In genomic region chr2:47404356-47404755, GRCh38 we compare ENCODE assay signal across 9 cellular contexts. TPM values are rescaled to one million over a fixed set of nuclear protein-coding genes. Genes with fewer than 3 reads are reported as not detected.
DNase-seq lines count a peak whose midpoint lies in the region; ATAC-seq and TF ChIP-seq lines count a peak whose summit lies in the region.
"Had no signal": no experiment of that assay in that cellular context is flagged by ENCODE, and none has a peak within 500 bp of the region (broad histone marks: within the 10 kb centered on the region; RNA-seq: fewer than 3 reads in every experiment).

No MANE protein-coding gene starts in this region.

- no peak overlapping the region for H2BK5ac ChIP-seq in mesenchymal stem cell (ENCODE audit: low read depth, low read length, poor library complexity, severe bottlenecking)

- H2AK5ac ChIP-seq in mesenchymal stem cell (ENCODE audit: low read length, severe bottlenecking): peak overlapping the region; percentile 19

- TF ChIP-seq CTCF in left ventricle myocardium inferior (IDR thresholded peaks at IDR 0.05; ENCODE audit: borderline replicate concordance): no peak

- peak overlapping the region; percentile 96 for H3K4me3 Mint-ChIP-seq in activated naive CD8-positive, alpha-beta T cell

- intact Hi-C loops in left ventricle myocardium inferior (cut with micrococcal nuclease): no loop called here
- intact Hi-C loops in left ventricle myocardium superior (cut with micrococcal nuclease): no loop called here

- 82% methylated on average over 10 of the region's 10 CpGs for WGBS in mesenchymal stem cell

- H2BK120ac ChIP-seq in mesenchymal stem cell (ENCODE audit: low read depth, low read length): no peak overlapping the region

- H3K9me3 ChIP-seq in left ventricle myocardium inferior (replicated peaks) (no peaks in the 10 kb centered on the region), mesenchymal stem cell (ENCODE audit: control insufficient read depth, low read length) (no peaks in the 10 kb centered on the region)

- H3K27ac Mint-ChIP-seq in activated naive CD8-positive, alpha-beta T cell: peak overlapping the region; percentile 98

- H3K4me3 ChIP-seq in left ventricle myocardium inferior (peak overlapping the region; percentile 96), mesenchymal stem cell (ENCODE audit: insufficient read depth in 1 of 2, low read depth in 1 of 2, low read length in 2 of 2) (peak overlapping the region in 1 of 2 experiments; percentile 98)

- H3K9ac ChIP-seq in mesenchymal stem cell (ENCODE audit: low read length): peak overlapping the region; percentile 87

- H4K91ac ChIP-seq in mesenchymal stem cell (ENCODE audit: low read length): no peak overlapping the region

- H3K27ac ChIP-seq in left ventricle myocardium inferior (replicated peaks) (no peak overlapping the region), mesenchymal stem cell (ENCODE audit: low read length, poor library complexity, severe bottlenecking) (no peak overlapping the region)

- no peak for DNase-seq in left ventricle myocardium inferior
- no peak for DNase-seq in left ventricle myocardium superior
- no peak for DNase-seq in mesenchymal stem cell
- DNase-seq in stimulated activated CD4-positive, alpha-beta T cell treated with anti-CD3 and anti-CD28 coated beads, Interleukin-2, amount 100 ng/mL, for 24 hours: no peak
- no peak for DNase-seq in NCI-H2196 (lab: John Stamatoyannopoulos, UW; ENCODE audit: unreplicated experiment)
- DNase-seq: GDM1 had no signal

- ATAC-seq in left ventricle myocardium superior (no peak), HG03196 (IDR thresholded peaks at IDR 0.05; ENCODE audit: unreplicated experiment) (no peak), HG02840 (IDR thresholded peaks at IDR 0.05; ENCODE audit: low FRiP score, unreplicated experiment) (no peak)

- H3K4me1 ChIP-seq in left ventricle myocardium inferior (peaks cover 23% of the 10 kb centered on the region), mesenchymal stem cell (ENCODE audit: control insufficient read depth, insufficient read depth, low read depth, low read length) (peaks cover 6% of the 10 kb centered on the region)

- H4K8ac ChIP-seq in mesenchymal stem cell (ENCODE audit: low read length): no peak overlapping the region

- H3K9me3 Mint-ChIP-seq in activated naive CD8-positive, alpha-beta T cell (ENCODE audit: low read depth): peaks cover 3% of the 10 kb centered on the region

- no peak overlapping the region for H2BK15ac ChIP-seq in mesenchymal stem cell (ENCODE audit: low read depth, poor library complexity, severe bottlenecking)

- H3K4me1 Mint-ChIP-seq in activated naive CD8-positive, alpha-beta T cell (ENCODE audit: low read depth): peaks cover 39% of the 10 kb centered on the region

- H2AFZ ChIP-seq in mesenchymal stem cell (ENCODE audit: low read depth, low read length): no peak overlapping the region

- no peaks in the 10 kb centered on the region for H3K27me3 ChIP-seq in left ventricle myocardium inferior (ENCODE audit: low read depth)
- H3K27me3 ChIP-seq in mesenchymal stem cell (ENCODE audit: control insufficient read depth in 1 of 2, insufficient read depth in 1 of 2, low read length in 2 of 2): no peaks in the 10 kb centered on the region

- H3K18ac ChIP-seq in mesenchymal stem cell (ENCODE audit: low read depth in 1 of 2, low read length in 2 of 2): no peak overlapping the region

- peaks cover 14% of the 10 kb centered on the region for H3K79me1 ChIP-seq in mesenchymal stem cell (replicated peaks; ENCODE audit: low read length, poor library complexity, severe bottlenecking)

- no peaks in the 10 kb centered on the region for H3K27me3 Mint-ChIP-seq in activated naive CD8-positive, alpha-beta T cell

- H2BK12ac ChIP-seq in mesenchymal stem cell (ENCODE audit: low read length in 2 of 2): no peak overlapping the region

- H3K36me3 Mint-ChIP-seq in activated naive CD8-positive, alpha-beta T cell: peaks cover 10% of the 10 kb centered on the region

- no peak overlapping the region for H3K4me2 ChIP-seq in mesenchymal stem cell (ENCODE audit: low read length, poor library complexity, severe bottlenecking)

- no peak overlapping the region for H3K4ac ChIP-seq in mesenchymal stem cell (ENCODE audit: low read depth in 1 of 2, low read length in 2 of 2)

- H3K36me3 ChIP-seq in left ventricle myocardium inferior (no peaks in the 10 kb centered on the region), mesenchymal stem cell (ENCODE audit: control insufficient read depth in 1 of 2, insufficient read depth in 2 of 2, low read depth in 1 of 2, low read length in 2 of 2) (peaks cover 0 to 4% of the 10 kb centered on the region in 2 experiments)

- H3K14ac ChIP-seq in mesenchymal stem cell (ENCODE audit: low read length in 2 of 2): no peak overlapping the region

- no peak overlapping the region for H3K23ac ChIP-seq in mesenchymal stem cell (ENCODE audit: low read length in 2 of 2)

RNA-seq across cellular contexts. Expression of gene MSH2, which starts 1.4 kb away (rescaled TPM):
- total RNA-seq in left ventricle myocardium inferior (14.8 TPM), left ventricle myocardium superior (16.2 TPM)
- 7.3 TPM for polyA plus RNA-seq in mesenchymal stem cell (2013, experiment 1 of 2)
- 7.8 TPM for polyA plus RNA-seq in mesenchymal stem cell (2013, experiment 2 of 2)

RNA-seq across cellular contexts. Expression of gene EPCAM, which starts 35.2 kb away (rescaled TPM):
- total RNA-seq in left ventricle myocardium inferior: not detected
- not detected for total RNA-seq in left ventricle myocardium superior
- polyA plus RNA-seq in mesenchymal stem cell (2013, experiment 1 of 2): 0.37 TPM
- 0.38 TPM for polyA plus RNA-seq in mesenchymal stem cell (2013, experiment 2 of 2)
